Comparison of ENCODE assay signal across 8 cellular contexts in genomic region chr6:42532038-42532669, GRCh38. TPM values are rescaled to one million over a fixed set of nuclear protein-coding genes. Genes with fewer than 3 reads are reported as not detected.
DNase-seq lines count a peak whose midpoint lies in the region; ATAC-seq and TF ChIP-seq lines count a peak whose summit lies in the region.

No MANE protein-coding gene starts in this region.

- in situ Hi-C loops in GM13977 (cut with MboI; ENCODE audit: low pct_unique_long_range_greater_than_20kb, low sequenced_read_pairs, unreplicated experiment), result loop anchor here (25.0 kb wide), 1 partner anchor 270 kb away; no protein-coding TSS in a partner anchor

- peaks cover 2% of the 10 kb centered on the region for H3K4me1 Mint-ChIP-seq in activated CD8-positive, alpha-beta T cell treated with anti-CD3 and anti-CD28 coated beads for 36 hours (ENCODE audit: low read depth)

- intact Hi-C loops in activated CD8-positive, alpha-beta T cell treated with anti-CD3 and anti-CD28 coated beads for 36 hours (cut with micrococcal nuclease), result no loop called here
- intact Hi-C loops in heart left ventricle (cut with DNase I), result loop anchor here in 6 of 10 donors (2.0 to 10.0 kb wide), 6 partner anchors 77 to 457 kb away; partner anchors contain the start of genes TRERF1 (in 3 of the 6) and MRPS10 (in 1 of the 6)
- intact Hi-C loops in sciatic nerve (cut with DNase I), result no loop called here

- peak; percentile 94 for TF ChIP-seq CTCF in C4-2B (conservative IDR thresholded peaks at IDR 0.05)
- TF ChIP-seq CTCF in GM13977 (IDR thresholded peaks at IDR 0.05; ENCODE audit: extremely low read depth, insufficient read depth, missing control alignments), result peak; percentile 69
- peak; percentile 96 for TF ChIP-seq CTCF in activated CD8-positive, alpha-beta T cell treated with anti-CD3 and anti-CD28 coated beads for 36 hours (IDR thresholded peaks at IDR 0.05)
- peak; percentile 76 to 96 (median 84) for TF ChIP-seq CTCF in heart left ventricle (IDR thresholded peaks at IDR 0.05)

- H3K4me1 ChIP-seq in heart left ventricle, result peaks cover 0 to 11% (median 0%) of the 10 kb centered on the region in 12 donors

- H3K36me3 Mint-ChIP-seq in activated CD8-positive, alpha-beta T cell treated with anti-CD3 and anti-CD28 coated beads for 36 hours (ENCODE audit: low read depth), result no peaks in the 10 kb centered on the region

- no peaks in the 10 kb centered on the region for H3K9me3 Mint-ChIP-seq in activated CD8-positive, alpha-beta T cell treated with anti-CD3 and anti-CD28 coated beads for 36 hours

- no peaks in the 10 kb centered on the region for H3K36me3 ChIP-seq in heart left ventricle

- ATAC-seq in activated CD8-positive, alpha-beta T cell treated with anti-CD3 and anti-CD28 coated beads for 36 hours, result peak; percentile 75
- peak in 1 of 4 donors; percentile 36 for ATAC-seq in heart left ventricle
- ATAC-seq in sciatic nerve, result peak; percentile 62
- ATAC-seq in GM21367 (IDR thresholded peaks at IDR 0.05; ENCODE audit: unreplicated experiment), result no peak
- no peak for ATAC-seq in GM21723 (IDR thresholded peaks at IDR 0.05; ENCODE audit: unreplicated experiment)

- H3K27ac ChIP-seq in C4-2B, result no peak overlapping the region
- H3K27ac ChIP-seq in heart left ventricle, result no peak overlapping the region

- no peaks in the 10 kb centered on the region for H3K9me3 ChIP-seq in heart left ventricle

- no peak for TF ChIP-seq POLR2A in heart left ventricle (IDR thresholded peaks at IDR 0.05)

- DNase-seq in GM13977 (ENCODE audit: low spot score) (peak; percentile 58), NCI-H2227 (lab: John Stamatoyannopoulos, UW; ENCODE audit: unreplicated experiment) (peak; percentile 49), heart left ventricle (peak in 1 of 5 donors; percentile 14), sciatic nerve (ENCODE audit: low spot score) (no peak)
- peak; percentile 25 for DNase-seq in activated CD8-positive, alpha-beta T cell treated with anti-CD3 and anti-CD28 coated beads for 36 hours

- H3K27ac Mint-ChIP-seq in activated CD8-positive, alpha-beta T cell treated with anti-CD3 and anti-CD28 coated beads for 36 hours, result no peak overlapping the region

- POLR2A ChIA-PET in activated CD8-positive, alpha-beta T cell treated with anti-CD3 and anti-CD28 coated beads for 36 hours (lab: Charles Lee), result no interaction called here

- H3K27me3 ChIP-seq in heart left ventricle, result no peaks in the 10 kb centered on the region

- no peak overlapping the region for H3K4me3 Mint-ChIP-seq in activated CD8-positive, alpha-beta T cell treated with anti-CD3 and anti-CD28 coated beads for 36 hours

- CTCF ChIA-PET in activated CD8-positive, alpha-beta T cell treated with anti-CD3 and anti-CD28 coated beads for 36 hours (lab: Charles Lee), result interaction anchor here (0.8 to 4.3 kb wide), 71 partner anchors 8 to 318 kb away, joined by 3 to 43 read pairs (median 4); partner anchors contain the start of gene UBR2

- no peak overlapping the region for H3K4me3 ChIP-seq in heart left ventricle

- H3K27me3 Mint-ChIP-seq in activated CD8-positive, alpha-beta T cell treated with anti-CD3 and anti-CD28 coated beads for 36 hours, result no peaks in the 10 kb centered on the region

RNA-seq across cellular contexts. Expression of gene UBR2, which starts 31.7 kb away (rescaled TPM):
- total RNA-seq in activated CD8-positive, alpha-beta T cell treated with anti-CD3 and anti-CD28 coated beads for 36 hours, result 10 to 100 TPM; 24.5 to 25.8 TPM
- total RNA-seq in heart left ventricle (10 to 100 TPM; 27.3 to 35.9 (median 30.2) TPM), sciatic nerve (40.9 TPM)
- polyA plus RNA-seq in heart left ventricle, result 10 to 100 TPM in 1 of 2 donors, 1 to 10 TPM in 1; 9.9 to 12.1 TPM

Comparison
In these comparisons a context has a peak if more than half of its experiments do, and no peak if none do; other contexts are left out.
1. ATAC-seq: peak in activated CD8-positive, alpha-beta T cell treated with anti-CD3 and anti-CD28 coated beads for 36 hours (single experiment) and sciatic nerve (single experiment); none in GM21367 (single experiment) and GM21723 (single experiment).
2. intact Hi-C loops: an anchor here in heart left ventricle (2.0 to 10.0 kb wide); none called in activated CD8-positive, alpha-beta T cell treated with anti-CD3 and anti-CD28 coated beads for 36 hours and sciatic nerve.
3. Peak in every context shown above with its lines, with median percentiles within 50 percentile points of each other: CTCF ChIP-seq.